10 cellular contexts compared by ENCODE assay signal in genomic region chr3:128503164-128503651, GRCh38. TPM values are rescaled to one million over a fixed set of nuclear protein-coding genes. Genes with fewer than 3 reads are reported as not detected.
DNase-seq lines count a peak whose midpoint lies in the region; ATAC-seq, FAIRE-seq and TF ChIP-seq lines count a peak whose summit lies in the region.
"Had no signal": no experiment of that assay in that cellular context is flagged by ENCODE, and none has a peak within 500 bp of the region (broad histone marks: within the 10 kb centered on the region; RNA-seq: fewer than 3 reads in every experiment).

No MANE protein-coding gene starts in this region.

- peak in 1 of 2 experiments; percentile 50; a peak in 2 of 4 replicates for TF ChIP-seq RAD21 in K562 (CRISPR knock-in tag; conservative IDR thresholded peaks at IDR 0.05 in 1 of 2, IDR thresholded peaks at IDR 0.05 in 1 of 2)

- H3K36me3 ChIP-seq in BJ (ENCODE audit: control insufficient read depth, insufficient read depth, low read length) (peaks cover 2% of the 10 kb centered on the region; the same call in 1 of the 2 replicates), K562 (ENCODE audit: control insufficient read depth, insufficient read depth, low read length) (peaks cover 14% of the 10 kb centered on the region; the same call in 2 of the 3 replicates)

- FAIRE-seq in K562 (lab: Jason Lieb, UNC): peak; percentile 69

- H3K9me1 ChIP-seq in K562 (ENCODE audit: control insufficient read depth, insufficient read depth, low read length): peaks cover 5% of the 10 kb centered on the region

- H3K27ac ChIP-seq in K562 (ENCODE audit: extremely low read depth, low read depth, low read length): no peak overlapping the region

- in situ Hi-C loops in K562 (cut with MboI): no loop called here

- 0 out of 2 replicates have a peak, but pooled peaks have one; percentile 12 for TF ChIP-seq CTCF in BJ (IDR thresholded peaks at IDR 0.05; ENCODE audit: insufficient read depth, low read depth, low read length)
- peak in 2 of 3 experiments; percentile 32 to 34; a peak in 3 of 6 replicates for TF ChIP-seq CTCF in K562 (IDR thresholded peaks at IDR 0.05 in 2 of 3, conservative IDR thresholded peaks at IDR 0.05 in 1 of 3; ENCODE audit: insufficient read depth in 2 of 3, low read depth in 1 of 3, low read length in 3 of 3)

- TF ChIP-seq POLR2A in K562 (conservative IDR thresholded peaks at IDR 0.05): 0 out of 2 replicates have a peak, but pooled peaks have one; percentile 18

- no peak for TF ChIP-seq EP300 in K562 (IDR thresholded peaks at IDR 0.05; ENCODE audit: low read length)

- WGBS in K562 (ENCODE audit: insufficient coverage, low coverage, missing lambda C conversion rate): 87% methylated on average over 12 of the region's 12 CpGs

- H3K9ac ChIP-seq in K562 (ENCODE audit: insufficient read depth in 1 of 2, low read depth in 2 of 2, low read length in 2 of 2): no peak overlapping the region

- intact Hi-C loops in K562 (cut with micrococcal nuclease): loop anchor here (5.0 kb wide), 1 partner anchor 44 kb away; no protein-coding TSS in a partner anchor

- H3K27me3 ChIP-seq in BJ (ENCODE audit: control insufficient read depth, insufficient read depth, low read length) (no peaks in the 10 kb centered on the region), K562 (ENCODE audit: control insufficient read depth in 2 of 2, insufficient read depth in 2 of 2, low read length in 2 of 2) (no peaks in the 10 kb centered on the region)

- no TSS peak for BruUV-seq in K562 (replicated peaks; lab: Mats Ljungman, UMichigan)

- H3K4me1 ChIP-seq in K562 (replicated peaks in 1 of 2; ENCODE audit: control insufficient read depth in 2 of 2, insufficient read depth in 2 of 2, low read length in 2 of 2): peaks cover 15 to 27% of the 10 kb centered on the region in 2 experiments; a peak in 4 of 5 replicates

- no peak for DNase-seq in BJ (ENCODE audit: low read depth)
- DNase-seq in HT-29 (ENCODE audit: low spot score): peak; percentile 74
- peak in 1 of 4 experiments; percentile 47 for DNase-seq in K562 (ENCODE audit: extremely low read depth in 1 of 4, low spot score in 3 of 4)
- peak; percentile 41 for DNase-seq in left kidney (ENCODE audit: low read depth, low spot score)
- no peak for DNase-seq in NCI-H2029 (lab: John Stamatoyannopoulos, UW)
- no peak for DNase-seq in DMS153 (lab: John Stamatoyannopoulos, UW)
- DNase-seq in Ammon's horn (ENCODE audit: low spot score): no peak
- DNase-seq: activated CD4-positive, CD25-positive, alpha-beta regulatory T cell treated with anti-CD3 and anti-CD28 coated beads, Interleukin-2, amount 50 U/mL, for 72 hours; effector CD4-positive, alpha-beta T cell had no signal

- POLR2A ChIA-PET in BJ (lab: Charles Lee) (no interaction called here), K562 (lab: Yijun Ruan, JAX) (interaction anchor here (0.7 to 1.2 kb wide), 2 partner anchors 13 to 16 kb away, joined by 3 to 5 read pairs; no protein-coding TSS in a partner anchor)

- H3K9me3 ChIP-seq in K562 (replicated peaks; ENCODE audit: control insufficient read depth, insufficient read depth, low read depth, low read length): peaks cover 6% of the 10 kb centered on the region

- H2AFZ ChIP-seq in K562 (ENCODE audit: low read depth, low read length): no peak overlapping the region

- peaks cover 3% of the 10 kb centered on the region; the same call in 1 of the 3 replicates for H3K79me2 ChIP-seq in K562 (ENCODE audit: control insufficient read depth, insufficient read depth, low read length)

- ATAC-seq in K562 (peak; percentile 32; the same call in 2 of the 3 replicates), HG03469 (IDR thresholded peaks at IDR 0.05; ENCODE audit: unreplicated experiment) (no peak)

- no peak overlapping the region for H3K4me2 ChIP-seq in K562 (ENCODE audit: insufficient read depth, low read length)

- H3K4me3 ChIP-seq in BJ (ENCODE audit: low read depth, low read length) (no peak overlapping the region), K562 (no peak overlapping the region)

- CTCF ChIA-PET in BJ (lab: Yijun Ruan, JAX) (interaction anchor here (0.9 to 1.7 kb wide), 3 partner anchors 10 to 350 kb away, joined by 3 to 6 read pairs (median 4); no protein-coding TSS in a partner anchor), K562 (lab: Yijun Ruan, JAX; ENCODE audit: low intra/inter-chr PET ratio) (no interaction called here)

- H4K20me1 ChIP-seq in K562 (replicated peaks; ENCODE audit: control insufficient read depth, insufficient read depth, low read length): no peaks in the 10 kb centered on the region

TF ChIP-seq in K562, 482 proteins besides CTCF, POLR2A, EP300 and RAD21 (continues in another document):
- TF ChIP-seq ELK1 (CRISPR knock-in tag; IDR thresholded peaks at IDR 0.05): no peak
- TF ChIP-seq KDM2B (CRISPR knock-in tag; IDR thresholded peaks at IDR 0.05): no peak
- TF ChIP-seq POLR2G (IDR thresholded peaks at IDR 0.05; ENCODE audit: low read depth, low read length): peak; percentile 67
- peak; percentile 48 for TF ChIP-seq CTCFL (IDR thresholded peaks at IDR 0.05; ENCODE audit: borderline replicate concordance, insufficient read depth, low read depth, low read length, poor library complexity, severe bottlenecking)
- TF ChIP-seq NELFE (IDR thresholded peaks at IDR 0.05; ENCODE audit: insufficient read depth, insufficient read length): no peak

RNA-seq across cellular contexts. Expression of gene GATA2, which starts 10.2 kb away (rescaled TPM):
- polyA plus RNA-seq in BJ (2011; rRNA removed) (8.3 and 13.4 TPM in 2 replicates), K562 (2011; rRNA removed) (28.9 and 29.6 TPM in 2 replicates), K562 (2014; fragmentation: Illumina TruSeq; extraction: Trizol) (74.6 and 129 TPM in 2 replicates), K562 (2014; fragmentation: Nextera tagmentation; extraction: Ambion mirVana) (10 to 100 TPM in 1 of 2 experiments, 1 to 10 TPM in 1; 8.5 to 11.6 TPM), K562 (2014; rRNA removed) (113 and 118 TPM in 2 replicates)
- 9.4 and 10.9 TPM in 2 replicates for polyA minus RNA-seq in BJ (2011; rRNA and poly(A)+ RNA removed)
- 114 and 123 TPM in 2 replicates for total RNA-seq in HT-29 (2014; rRNA removed; shearing (Covaris generic))
- 49.8 and 107 TPM in 2 replicates for total RNA-seq in K562 (2011; cell fraction: chromatin; rRNA removed; ENCODE audit: low replicate concordance)
- 84.0 and 88.4 TPM in 2 replicates for total RNA-seq in K562 (2011; cell fraction: nucleolus; rRNA removed)
- 50.5 and 57.9 TPM in 2 replicates for total RNA-seq in K562 (2011; cell fraction: nucleoplasm; rRNA removed)
- total RNA-seq in K562 (2014; rRNA removed) (86.9 and 125 TPM in 2 replicates), K562 (2014; rRNA removed; fragmentation: Illumina TruSeq; extraction: Trizol) (32.6 and 32.8 TPM in 2 replicates), K562 (2015; rRNA removed; fragmentation: Illumina TruSeq; extraction: Trizol) (50.8 and 55.3 TPM in 2 replicates), K562 (2021) (215 and 218 TPM in 2 replicates)
- 29.6 and 67.6 TPM in 2 replicates for polyA plus RNA-seq in K562 (2011; cell fraction: cytosol; rRNA removed)
- 108 and 210 TPM in 2 replicates for polyA plus RNA-seq in K562 (2011; cell fraction: nucleus; rRNA removed)
- polyA plus RNA-seq in K562 (2012): 126 and 159 TPM in 2 replicates
- 12.2 and 21.4 TPM in 2 replicates for polyA minus RNA-seq in K562 (2011; rRNA and poly(A)+ RNA removed)
- 57.2 and 76.2 TPM in 2 replicates for polyA minus RNA-seq in K562 (2011; cell fraction: cytosol; rRNA and poly(A)+ RNA removed)
- 42.5 and 50.0 TPM in 2 replicates for polyA minus RNA-seq in K562 (2011; cell fraction: nucleus; rRNA and poly(A)+ RNA removed)

RNA-seq across cellular contexts. Expression of gene DNAJB8, which starts 36.5 kb away (rescaled TPM):
- polyA plus RNA-seq in BJ (2011; rRNA removed) (not detected in 2 replicates), K562 (2011; rRNA removed) (not detected in 2 replicates), K562 (2014; fragmentation: Illumina TruSeq; extraction: Trizol) (not detected in 2 replicates), K562 (2014; fragmentation: Nextera tagmentation; extraction: Ambion mirVana) (not detected), K562 (2014; rRNA removed) (not detected in 2 replicates)
- not detected in 2 replicates for polyA minus RNA-seq in BJ (2011; rRNA and poly(A)+ RNA removed)
- total RNA-seq in HT-29 (2014; rRNA removed; shearing (Covaris generic)): not detected in 2 replicates
- not detected in 2 replicates for total RNA-seq in K562 (2011; cell fraction: chromatin; rRNA removed; ENCODE audit: low replicate concordance)
- not detected in 2 replicates for total RNA-seq in K562 (2011; cell fraction: nucleolus; rRNA removed)
- not detected in 2 replicates for total RNA-seq in K562 (2011; cell fraction: nucleoplasm; rRNA removed)
- total RNA-seq in K562 (2014; rRNA removed) (0.04 TPM in 1 of 2 replicates, not detected in the other), K562 (2014; rRNA removed; fragmentation: Illumina TruSeq; extraction: Trizol) (not detected in 2 replicates), K562 (2015; rRNA removed; fragmentation: Illumina TruSeq; extraction: Trizol) (not detected in 2 replicates), K562 (2021) (not detected in 2 replicates)
- polyA plus RNA-seq in K562 (2011; cell fraction: cytosol; rRNA removed): not detected in 2 replicates
- not detected in 2 replicates for polyA plus RNA-seq in K562 (2011; cell fraction: nucleus; rRNA removed)
- not detected in 2 replicates for polyA plus RNA-seq in K562 (2012)
- polyA minus RNA-seq in K562 (2011; rRNA and poly(A)+ RNA removed): not detected in 2 replicates
- polyA minus RNA-seq in K562 (2011; cell fraction: cytosol; rRNA and poly(A)+ RNA removed): not detected in 2 replicates
- polyA minus RNA-seq in K562 (2011; cell fraction: nucleus; rRNA and poly(A)+ RNA removed): not detected in 2 replicates

Comparison
In these comparisons a context has a peak if more than half of its experiments do, and no peak if none do; other contexts are left out.
1. DNase-seq: peak in HT-29 (single experiment) and left kidney (single experiment); none in BJ (single experiment), NCI-H2029 (single experiment), DMS153 (single experiment) and Ammon's horn (single experiment).